ENCODE assay signal across 22 cellular contexts in genomic region chr3:158761350-158761749, GRCh38. TPM values are rescaled to one million over a fixed set of nuclear protein-coding genes. Genes with fewer than 3 reads are reported as not detected.
DNase-seq lines count a peak whose midpoint lies in the region; ATAC-seq and TF ChIP-seq lines count a peak whose summit lies in the region.
"Had no signal": no experiment of that assay in that cellular context is flagged by ENCODE, and none has a peak within 500 bp of the region (broad histone marks: within the 10 kb centered on the region; RNA-seq: fewer than 3 reads in every experiment).

No MANE protein-coding gene starts in this region.

- H3K14ac ChIP-seq in mesenchymal stem cell (ENCODE audit: low read length in 2 of 2): peak overlapping the region in 1 of 2 experiments; percentile 68

- H3K9me3 Mint-ChIP-seq in dendritic cell treated with granulocyte-macrophage colony-stimulating factor and Interleukin-4, amounts not matched to agents 40 ng/mL and 50 ng/mL, for 4 days: no peaks in the 10 kb centered on the region
- H3K9me3 Mint-ChIP-seq: CD14-positive monocyte; CD4-positive, alpha-beta T cell; CD8-positive, alpha-beta memory T cell; HFFc6 had no signal

- H3K9me3 ChIP-seq in mesenchymal stem cell (ENCODE audit: control insufficient read depth, low read length): no peaks in the 10 kb centered on the region
- H3K9me3 ChIP-seq: BE2C; BLaER1 treated with 17β-estradiol and CSF1 and Interleukin-3, amounts not matched to agents 10 nM and 100 nM; HAP-1 had no signal

- 90% methylated on average over 2 of the region's 3 CpGs for WGBS in mesenchymal stem cell

- H3K27ac ChIP-seq in mesenchymal stem cell (ENCODE audit: low read length, poor library complexity, severe bottlenecking): no peak overlapping the region
- H3K27ac ChIP-seq: 22Rv1; BLaER1 treated with 17β-estradiol and CSF1 and Interleukin-3, amounts not matched to agents 10 nM and 100 nM had no signal

- H2BK5ac ChIP-seq in mesenchymal stem cell (ENCODE audit: low read depth, low read length, poor library complexity, severe bottlenecking): no peak overlapping the region

- H3K4me1 ChIP-seq in mesenchymal stem cell (ENCODE audit: control insufficient read depth, insufficient read depth, low read depth, low read length): no peaks in the 10 kb centered on the region
- H3K4me1 ChIP-seq: BE2C, HAP-1 had no signal

- H2BK15ac ChIP-seq in mesenchymal stem cell (ENCODE audit: low read depth, poor library complexity, severe bottlenecking): no peak overlapping the region

- no peak overlapping the region for H3K4me3 ChIP-seq in mesenchymal stem cell (ENCODE audit: insufficient read depth in 1 of 2, low read depth in 1 of 2, low read length in 2 of 2)
- H3K4me3 ChIP-seq: BLaER1 treated with 17β-estradiol and CSF1 and Interleukin-3, amounts not matched to agents 10 nM and 100 nM; HAP-1 had no signal

- peak overlapping the region in 1 of 2 experiments; percentile 67 for H3K23ac ChIP-seq in mesenchymal stem cell (ENCODE audit: low read length in 2 of 2)

- H3K4me1 Mint-ChIP-seq in dendritic cell treated with granulocyte-macrophage colony-stimulating factor and Interleukin-4, amounts not matched to agents 40 ng/mL and 50 ng/mL, for 4 days (ENCODE audit: low read depth): no peaks in the 10 kb centered on the region
- H3K4me1 Mint-ChIP-seq: CD14-positive monocyte; CD8-positive, alpha-beta memory T cell had no signal

- no peak overlapping the region for H2BK120ac ChIP-seq in mesenchymal stem cell (ENCODE audit: low read depth, low read length)

- no peaks in the 10 kb centered on the region for H3K27me3 Mint-ChIP-seq in dendritic cell treated with granulocyte-macrophage colony-stimulating factor and Interleukin-4, amounts not matched to agents 40 ng/mL and 50 ng/mL, for 4 days
- H3K27me3 Mint-ChIP-seq: CD4-positive, alpha-beta T cell; CD8-positive, alpha-beta memory T cell had no signal

- no peak overlapping the region for H4K8ac ChIP-seq in mesenchymal stem cell (ENCODE audit: low read length)

- peak overlapping the region; percentile 42 for H3K27ac Mint-ChIP-seq in dendritic cell treated with granulocyte-macrophage colony-stimulating factor and Interleukin-4, amounts not matched to agents 40 ng/mL and 50 ng/mL, for 4 days
- H3K27ac Mint-ChIP-seq: CD14-positive monocyte; CD4-positive, alpha-beta T cell; CD8-positive, alpha-beta memory T cell; HFFc6 had no signal

- no peak overlapping the region for H3K4ac ChIP-seq in mesenchymal stem cell (ENCODE audit: low read depth in 1 of 2, low read length in 2 of 2)

- no peak overlapping the region for H3K4me3 Mint-ChIP-seq in dendritic cell treated with granulocyte-macrophage colony-stimulating factor and Interleukin-4, amounts not matched to agents 40 ng/mL and 50 ng/mL, for 4 days
- H3K4me3 Mint-ChIP-seq: CD14-positive monocyte; CD4-positive, alpha-beta T cell; CD8-positive, alpha-beta memory T cell; HFFc6 had no signal

- intact Hi-C loops in dendritic cell treated with granulocyte-macrophage colony-stimulating factor and Interleukin-4, amounts not matched to agents 40 ng/mL and 50 ng/mL, for 4 days (cut with micrococcal nuclease): no loop called here

- no peak overlapping the region for H3K4me2 ChIP-seq in mesenchymal stem cell (ENCODE audit: low read length, poor library complexity, severe bottlenecking)

- peak overlapping the region in 1 of 2 experiments; percentile 37 for H2BK12ac ChIP-seq in mesenchymal stem cell (ENCODE audit: low read length in 2 of 2)

- H2AFZ ChIP-seq in mesenchymal stem cell (ENCODE audit: low read depth, low read length): no peak overlapping the region

- no peaks in the 10 kb centered on the region for H3K27me3 ChIP-seq in mesenchymal stem cell (ENCODE audit: control insufficient read depth in 1 of 2, insufficient read depth in 1 of 2, low read length in 2 of 2)
- H3K27me3 ChIP-seq: BE2C; BLaER1 treated with 17β-estradiol and CSF1 and Interleukin-3, amounts not matched to agents 10 nM and 100 nM had no signal

- peak; percentile 27 for DNase-seq in NCI-H2171 treated with DMSO at 0.1 percent for 48 hours (lab: John Stamatoyannopoulos, UW)
- no peak for DNase-seq in NCI-H2171 (lab: John Stamatoyannopoulos, UW)
- peak; percentile 4 for DNase-seq in NCI-H526 treated with DMSO at 0.1 percent for 48 hours (lab: John Stamatoyannopoulos, UW)
- no peak for DNase-seq in omental fat pad (ENCODE audit: low spot score)
- DNase-seq in DMS79 (lab: John Stamatoyannopoulos, UW): no peak
- no peak for DNase-seq in mesenchymal stem cell
- no peak for DNase-seq in NCI-H128 (lab: John Stamatoyannopoulos, UW; ENCODE audit: unreplicated experiment)
- DNase-seq: BE2C; CD4-positive, alpha-beta T cell; CD8-positive, alpha-beta memory T cell; DMS 273 treated with DMSO at 0.1 percent for 48 hours; DMS79 treated with DMSO at 0.1 percent for 48 hours; GF-D8; GOT3; HFFc6 had no signal

- H3K79me1 ChIP-seq in mesenchymal stem cell (replicated peaks; ENCODE audit: low read length, poor library complexity, severe bottlenecking): no peaks in the 10 kb centered on the region

- peaks cover 0 to 4% of the 10 kb centered on the region in 2 experiments for H3K36me3 ChIP-seq in mesenchymal stem cell (ENCODE audit: control insufficient read depth in 1 of 2, insufficient read depth in 2 of 2, low read depth in 1 of 2, low read length in 2 of 2)
- H3K36me3 ChIP-seq: BE2C; BLaER1 treated with 17β-estradiol and CSF1 and Interleukin-3, amounts not matched to agents 10 nM and 100 nM; HAP-1 had no signal

- no peak overlapping the region for H2AK5ac ChIP-seq in mesenchymal stem cell (ENCODE audit: low read length, severe bottlenecking)

- H3K18ac ChIP-seq in mesenchymal stem cell (ENCODE audit: low read depth in 1 of 2, low read length in 2 of 2): no peak overlapping the region

- H3K36me3 Mint-ChIP-seq in dendritic cell treated with granulocyte-macrophage colony-stimulating factor and Interleukin-4, amounts not matched to agents 40 ng/mL and 50 ng/mL, for 4 days (ENCODE audit: low read depth): no peaks in the 10 kb centered on the region
- H3K36me3 Mint-ChIP-seq: CD14-positive monocyte had no signal

- no peak overlapping the region for H4K91ac ChIP-seq in mesenchymal stem cell (ENCODE audit: low read length)

- no peak overlapping the region for H3K9ac ChIP-seq in mesenchymal stem cell (ENCODE audit: low read length)
- H3K9ac ChIP-seq: BLaER1 treated with 17β-estradiol and CSF1 and Interleukin-3, amounts not matched to agents 10 nM and 100 nM had no signal

- peak; percentile 80 for ATAC-seq in omental fat pad (ENCODE audit: low FRiP score)

- TF ChIP-seq CTCF in omental fat pad (IDR thresholded peaks at IDR 0.05): no peak

RNA-seq across cellular contexts. Expression of gene RARRES1, which starts 29.1 kb away (rescaled TPM):
- 100 to 1,000 TPM in 3 of 4 donors, 10 to 100 TPM in 1; 16.1 to 691 (median 335) TPM for total RNA-seq in omental fat pad
- polyA plus RNA-seq in mesenchymal stem cell (2013, experiment 1 of 2): 1.3 TPM
- 0.63 TPM for polyA plus RNA-seq in mesenchymal stem cell (2013, experiment 2 of 2)
- total RNA-seq: CD4-positive, alpha-beta T cell; CD8-positive, alpha-beta memory T cell; Daoy; G401 had no signal
- polyA plus RNA-seq: CD14-positive monocyte; CD8-positive, alpha-beta memory T cell had no signal

RNA-seq across cellular contexts. Expression of gene MFSD1, which starts 40.5 kb away (rescaled TPM):
- total RNA-seq in omental fat pad: 100 to 1,000 TPM; 113 to 173 (median 129) TPM
- polyA plus RNA-seq in mesenchymal stem cell (2013, experiment 1 of 2): 54.1 TPM
- 57.1 TPM for polyA plus RNA-seq in mesenchymal stem cell (2013, experiment 2 of 2)

Comparison
In these comparisons a context has a peak if more than half of its experiments do, and no peak if none do; other contexts are left out.
1. DNase-seq: peak in NCI-H2171 treated with DMSO at 0.1 percent for 48 hours (single experiment) and NCI-H526 treated with DMSO at 0.1 percent for 48 hours (single experiment); none in NCI-H2171 (single experiment), omental fat pad (single experiment), DMS79 (single experiment), mesenchymal stem cell (single experiment) and NCI-H128 (single experiment).